Comparison of ENCODE assay signal across 8 cellular contexts in genomic region chr13:46751811-46752635, GRCh38.
DNase-seq lines count a peak whose midpoint lies in the region; ATAC-seq and TF ChIP-seq lines count a peak whose summit lies in the region.

No MANE protein-coding gene starts in this region.

- in situ Hi-C loops in HAP-1 (cut with MboI; ENCODE audit: low sequenced_read_pairs): no loop called here
- in situ Hi-C loops in brain microvascular endothelial cell (cut with HindIII; ENCODE audit: low pct_ligation_motif_present, low sequenced_read_pairs): no loop called here

- ATAC-seq in GM19372 (IDR thresholded peaks at IDR 0.05; ENCODE audit: low read depth, unreplicated experiment) (peak; percentile 66), HG03457 (IDR thresholded peaks at IDR 0.05; ENCODE audit: unreplicated experiment) (peak; percentile 86)

- H3K27me3 ChIP-seq in HAP-1 (ENCODE audit: low read depth) (no peaks in the 10 kb centered on the region), brain microvascular endothelial cell (replicated peaks) (no peaks in the 10 kb centered on the region)

- H3K36me3 ChIP-seq in HAP-1 (replicated peaks): peaks cover 4% of the 10 kb centered on the region; the same call in 1 of the 2 replicates
- peaks cover 5% of the 10 kb centered on the region for H3K36me3 ChIP-seq in brain microvascular endothelial cell (replicated peaks)

- H3K27ac ChIP-seq in brain microvascular endothelial cell: no peak overlapping the region

- TF ChIP-seq CTCF in brain microvascular endothelial cell (IDR thresholded peaks at IDR 0.05; ENCODE audit: low read depth, low read length, missing control alignments): no peak

- H3K4me1 ChIP-seq in HAP-1: no peaks in the 10 kb centered on the region

- TF ChIP-seq POLR2A in erythroblast (IDR thresholded peaks at IDR 0.05; ENCODE audit: low read length): no peak

- H3K4me3 ChIP-seq in HAP-1: no peak overlapping the region
- H3K4me3 ChIP-seq in brain microvascular endothelial cell (ENCODE audit: low read depth, low read length): no peak overlapping the region

- no peaks in the 10 kb centered on the region; the same call in 1 of the 2 replicates for H3K9me3 ChIP-seq in HAP-1

- DNase-seq in Ammon's horn (ENCODE audit: low spot score) (peak; percentile 31), erythroblast (lab: John Stamatoyannopoulos, UW) (peak; percentile 5 to 11), HAP-1 (ENCODE audit: low spot score in 2 of 2) (no peak), brain microvascular endothelial cell (no peak)
- DNase-seq in activated CD4-positive, CD25-positive, alpha-beta regulatory T cell treated with anti-CD3 and anti-CD28 coated beads, Interleukin-2, amount 50 U/mL, for 72 hours: peak; percentile 38
- DNase-seq in stimulated activated CD8-positive, alpha-beta memory T cell treated with anti-CD3 and anti-CD28 coated beads, Interleukin-2, amount 100 ng/mL, for 1 hour (ENCODE audit: low read depth in 2 of 2): peak; percentile 9 to 32

Comparison
In these comparisons a context has a peak if more than half of its experiments do, and no peak if none do; other contexts are left out.
1. DNase-seq: peak in Ammon's horn (single experiment), activated CD4-positive, CD25-positive, alpha-beta regulatory T cell treated with anti-CD3 and anti-CD28 coated beads, Interleukin-2, amount 50 U/mL, for 72 hours (single experiment), erythroblast (2 of 2) and stimulated activated CD8-positive, alpha-beta memory T cell treated with anti-CD3 and anti-CD28 coated beads, Interleukin-2, amount 100 ng/mL, for 1 hour (2 of 2); none in HAP-1 (0 of 2) and brain microvascular endothelial cell (single experiment).